Comparison of ENCODE assay signal across 8 cellular contexts in genomic region chr17:68198931-68199836, GRCh38. TPM values are rescaled to one million over a fixed set of nuclear protein-coding genes. Genes with fewer than 3 reads are reported as not detected.
DNase-seq lines count a peak whose midpoint lies in the region; ATAC-seq, FAIRE-seq and TF ChIP-seq lines count a peak whose summit lies in the region.

No MANE protein-coding gene starts in this region.

- H3K4me1 Mint-ChIP-seq in CD4-positive, alpha-beta T cell (ENCODE audit: low read depth), result peaks cover 40% of the 10 kb centered on the region
- H3K4me1 Mint-ChIP-seq in activated naive CD4-positive, alpha-beta T cell treated with anti-CD3 and anti-CD28 coated beads, Interleukin-2, amount 10 ng/mL, durations not matched to agents 7 days and 5 days, result peaks cover 44% of the 10 kb centered on the region

- H3K27me3 Mint-ChIP-seq in CD4-positive, alpha-beta T cell, result peaks cover 41% of the 10 kb centered on the region
- H3K27me3 Mint-ChIP-seq in activated naive CD4-positive, alpha-beta T cell treated with anti-CD3 and anti-CD28 coated beads, Interleukin-2, amount 10 ng/mL, durations not matched to agents 7 days and 5 days, result peaks cover 95% of the 10 kb centered on the region

- peaks cover 31% of the 10 kb centered on the region for H3K4me1 ChIP-seq in KMS-11 (ENCODE audit: low read depth, poor library complexity, severe bottlenecking)
- H3K4me1 ChIP-seq in HepG2 (ENCODE audit: insufficient read depth, low read length), result peaks cover 29% of the 10 kb centered on the region
- peaks cover 57% of the 10 kb centered on the region for H3K4me1 ChIP-seq in vagina

- TF ChIP-seq RAD21 in HepG2 (CRISPR knock-in tag; IDR thresholded peaks at IDR 0.05), result no peak

- TF ChIP-seq CTCF in CD4-positive, alpha-beta T cell (IDR thresholded peaks at IDR 0.05), result no peak
- TF ChIP-seq CTCF in KMS-11 (conservative IDR thresholded peaks at IDR 0.05; ENCODE audit: low read depth, low read length) (no peak), HepG2 (CRISPR knock-in tag; IDR thresholded peaks at IDR 0.05) (no peak; the same call in 1 of the 2 replicates), vagina (IDR thresholded peaks at IDR 0.05) (no peak)

- WGBS in HepG2 (ENCODE audit: low lambda C conversion rate), result 4% methylated on average over 47 of the region's 101 CpGs

- no peaks in the 10 kb centered on the region for H3K36me3 Mint-ChIP-seq in CD4-positive, alpha-beta T cell (ENCODE audit: low read depth)
- H3K36me3 Mint-ChIP-seq in activated naive CD4-positive, alpha-beta T cell treated with anti-CD3 and anti-CD28 coated beads, Interleukin-2, amount 10 ng/mL, durations not matched to agents 7 days and 5 days, result peaks cover 1% of the 10 kb centered on the region

- no TSS peak for BruUV-seq in HepG2 (replicated peaks; lab: Mats Ljungman, UMichigan)

- peak; percentile 48 for ATAC-seq in CD4-positive, alpha-beta T cell (ENCODE audit: poor library complexity)
- ATAC-seq in HepG2, result peak; percentile 56

- FAIRE-seq in HepG2 (lab: Jason Lieb, UNC), result no peak

- DNase-seq in CD4-positive, alpha-beta T cell, result peak in 3 of 10 experiments; percentile 23 to 49 (median 37)
- DNase-seq in activated naive CD4-positive, alpha-beta T cell treated with anti-CD3 and anti-CD28 coated beads, Interleukin-2, amount 10 ng/mL, durations not matched to agents 7 days and 5 days, result peak; percentile 63
- no peak for DNase-seq in HepG2 (ENCODE audit: low spot score)
- peak in 1 of 2 donors; percentile 67 for DNase-seq in vagina (ENCODE audit: extremely low spot score in 2 of 2)
- no peak for DNase-seq in AML-193 (lab: John Stamatoyannopoulos, UW)
- DNase-seq in NCI-H1092 (lab: John Stamatoyannopoulos, UW), result no peak
- no peak for DNase-seq in NOMO-1 treated with dmso at 0.1 percent for 144 hours (lab: John Stamatoyannopoulos, UW; ENCODE audit: unreplicated experiment)

- H3K9me3 Mint-ChIP-seq in CD4-positive, alpha-beta T cell, result no peaks in the 10 kb centered on the region
- no peaks in the 10 kb centered on the region for H3K9me3 Mint-ChIP-seq in activated naive CD4-positive, alpha-beta T cell treated with anti-CD3 and anti-CD28 coated beads, Interleukin-2, amount 10 ng/mL, durations not matched to agents 7 days and 5 days

- POLR2A ChIA-PET in CD4-positive, alpha-beta T cell (lab: Charles Lee), result interaction anchor here (1.1 to 7.8 kb wide), 6 partner anchors 16 to 259 kb away, joined by 3 to 119 read pairs (median 6); partner anchors contain the start of genes AMZ2 and WIPI1
- POLR2A ChIA-PET in HepG2 (lab: Yijun Ruan, JAX), result interaction anchor here (0.6 to 1.5 kb wide), 2 partner anchors 19 to 170 kb away, joined by 3 to 5 read pairs; no protein-coding TSS in a partner anchor

- peaks cover 19% of the 10 kb centered on the region for H3K27me3 ChIP-seq in CD4-positive, alpha-beta T cell (ENCODE audit: control insufficient read depth, insufficient read depth, low read length)
- H3K27me3 ChIP-seq in KMS-11 (ENCODE audit: insufficient read depth, low read depth) (peaks cover 31% of the 10 kb centered on the region), HepG2 (ENCODE audit: control insufficient read depth in 1 of 2, insufficient read depth in 2 of 2, low read length in 2 of 2) (peaks cover 24 to 74% of the 10 kb centered on the region in 2 experiments), vagina (peaks cover 16% of the 10 kb centered on the region)

- TF ChIP-seq POLR2A in HepG2 (IDR thresholded peaks at IDR 0.05; ENCODE audit: insufficient read depth in 1 of 2, low read depth in 2 of 2, low read length in 2 of 2) (no peak), vagina (IDR thresholded peaks at IDR 0.05) (no peak)

- intact Hi-C loops in CD4-positive, alpha-beta T cell (cut with DNase I, micrococcal nuclease), result no loop called here
- intact Hi-C loops in HepG2 (cut with micrococcal nuclease; ENCODE audit: unreplicated experiment), result no loop called here
- intact Hi-C loops in vagina (cut with DNase I), result no loop called here

- H3K36me3 ChIP-seq in KMS-11 (ENCODE audit: insufficient read depth) (no peaks in the 10 kb centered on the region), HepG2 (replicated peaks in 1 of 2; ENCODE audit: control insufficient read depth in 1 of 2, insufficient read depth in 2 of 2, low read length in 2 of 2) (no peaks in the 10 kb centered on the region), vagina (no peaks in the 10 kb centered on the region)

- H3K4me3 ChIP-seq in KMS-11 (IDR thresholded peaks at IDR 0.05; ENCODE audit: insufficient read depth, low read depth, low read length), result no peak overlapping the region
- H3K4me3 ChIP-seq in HepG2 (replicated peaks in 1 of 3; ENCODE audit: insufficient read depth in 1 of 3, low read depth in 2 of 3, low read length in 3 of 3), result peak overlapping the region; percentile 18 to 62 (median 36); a peak in 5 of 6 replicates
- H3K4me3 ChIP-seq in vagina, result peak overlapping the region; percentile 34 to 38

- H3K9ac ChIP-seq in KMS-11 (no peak overlapping the region), HepG2 (ENCODE audit: insufficient read depth, low read depth, low read length) (no peak overlapping the region)

- H3K27ac ChIP-seq in CD4-positive, alpha-beta T cell (ENCODE audit: low read depth, low read length), result no peak overlapping the region
- H3K27ac ChIP-seq in KMS-11, result no peak overlapping the region
- no peak overlapping the region for H3K27ac ChIP-seq in HepG2 (ENCODE audit: extremely low read length, insufficient read depth, low read length)
- no peak overlapping the region for H3K27ac ChIP-seq in vagina

- H3K9me3 ChIP-seq in CD4-positive, alpha-beta T cell (ENCODE audit: control insufficient read depth, low read length), result no peaks in the 10 kb centered on the region
- H3K9me3 ChIP-seq in HepG2 (ENCODE audit: low read length), result no peaks in the 10 kb centered on the region
- no peaks in the 10 kb centered on the region for H3K9me3 ChIP-seq in vagina

- H4K20me1 ChIP-seq in KMS-11 (ENCODE audit: insufficient read depth), result no peaks in the 10 kb centered on the region
- no peaks in the 10 kb centered on the region; the same call in 1 of the 2 replicates for H4K20me1 ChIP-seq in HepG2 (ENCODE audit: insufficient read depth, low read length)

- TF ChIP-seq EP300 in HepG2 (IDR thresholded peaks at IDR 0.05; ENCODE audit: low read depth in 2 of 2, low read length in 2 of 2) (no peak), HepG2 (CRISPR knock-in tag; IDR thresholded peaks at IDR 0.05; ENCODE audit: borderline replicate concordance) (no peak)

- in situ Hi-C loops in HepG2 (cut with HindIII; ENCODE audit: extremely low pct_ligation_motif_present, low pct_unique_long_range_greater_than_20kb), result no loop called here

- H3K27ac Mint-ChIP-seq in CD4-positive, alpha-beta T cell, result peak overlapping the region; percentile 67
- H3K27ac Mint-ChIP-seq in activated naive CD4-positive, alpha-beta T cell treated with anti-CD3 and anti-CD28 coated beads, Interleukin-2, amount 10 ng/mL, durations not matched to agents 7 days and 5 days, result no peak overlapping the region

- H2AFZ ChIP-seq in KMS-11 (ENCODE audit: low read depth) (peak overlapping the region; percentile 94; the same call in 1 of the 2 replicates), HepG2 (ENCODE audit: low read length) (no peak overlapping the region)

- CTCF ChIA-PET in CD4-positive, alpha-beta T cell (lab: Charles Lee), result interaction anchor here (1.0 to 3.8 kb wide), 5 partner anchors 16 to 237 kb away, joined by 3 to 58 read pairs (median 16); no protein-coding TSS in a partner anchor
- CTCF ChIA-PET in activated naive CD4-positive, alpha-beta T cell treated with anti-CD3 and anti-CD28 coated beads, Interleukin-2, amount 10 ng/mL, durations not matched to agents 7 days and 5 days (lab: Charles Lee), result interaction anchor here (1.4 to 8.3 kb wide), 8 partner anchors 16 to 268 kb away, joined by 3 to 104 read pairs (median 9); partner anchors contain the start of gene AMZ2
- CTCF ChIA-PET in HepG2 (lab: Yijun Ruan, JAX; ENCODE audit: low intra/inter-chr PET ratio, low total read pairs), result interaction anchor here (2.5 kb wide), 1 partner anchor 26 kb away, joined by 22 read pairs; no protein-coding TSS in a partner anchor

- peak overlapping the region; percentile 87 for H3K4me3 Mint-ChIP-seq in CD4-positive, alpha-beta T cell
- peak overlapping the region; percentile 74 for H3K4me3 Mint-ChIP-seq in activated naive CD4-positive, alpha-beta T cell treated with anti-CD3 and anti-CD28 coated beads, Interleukin-2, amount 10 ng/mL, durations not matched to agents 7 days and 5 days

- peak overlapping the region; percentile 66 for H3K4me2 ChIP-seq in KMS-11
- peak overlapping the region; percentile 73 for H3K4me2 ChIP-seq in HepG2 (ENCODE audit: low read depth, low read length)

- H3K79me2 ChIP-seq in KMS-11 (ENCODE audit: insufficient read depth, low read depth) (no peaks in the 10 kb centered on the region), HepG2 (ENCODE audit: insufficient read depth, low read length) (no peaks in the 10 kb centered on the region)

TF ChIP-seq in HepG2, 621 proteins besides CTCF, POLR2A, EP300 and RAD21 (continues in another document):
- no peak for TF ChIP-seq NCOA2 (CRISPR knock-in tag; IDR thresholded peaks at IDR 0.05)
- TF ChIP-seq TARDBP (CRISPR knock-in tag; IDR thresholded peaks at IDR 0.05), result no peak
- 0 out of 2 replicates have a peak, but pooled peaks have one; percentile 23 for TF ChIP-seq ZNF138 (CRISPR knock-in tag; IDR thresholded peaks at IDR 0.05; ENCODE audit: low read depth)

RNA-seq across cellular contexts. Expression of gene AMZ2, which starts 48.7 kb away (rescaled TPM):
- total RNA-seq in CD4-positive, alpha-beta T cell, result 10 to 100 TPM; 63.0 to 64.9 TPM
- total RNA-seq in HepG2 (2016; rRNA removed; fragmentation: Illumina TruSeq; extraction: Trizol), result 86.9 and 99.9 TPM in 2 replicates
- total RNA-seq in HepG2 (2016; cell fraction: cytosol; rRNA removed; fragmentation: Illumina TruSeq; extraction: Trizol; ENCODE audit: low read depth), result 152 and 160 TPM in 2 replicates
- 81.8 and 92.5 TPM in 2 replicates for total RNA-seq in HepG2 (2016; cell fraction: insoluble cytoplasmic fraction; rRNA removed; fragmentation: Illumina TruSeq; extraction: Trizol)
- total RNA-seq in HepG2 (2016; cell fraction: membrane; rRNA removed; fragmentation: Illumina TruSeq; extraction: Trizol), result 189 and 196 TPM in 2 replicates
- total RNA-seq in HepG2 (2016; cell fraction: nucleus; rRNA removed; fragmentation: Illumina TruSeq; extraction: Trizol), result 37.7 and 40.8 TPM in 2 replicates
- polyA plus RNA-seq in HepG2 (2011; rRNA removed), result 66.7 and 90.2 TPM in 2 replicates
- 51.3 and 62.4 TPM in 2 replicates for polyA plus RNA-seq in HepG2 (2011; cell fraction: cytosol; rRNA removed)
- 58.4 and 64.2 TPM in 2 replicates for polyA plus RNA-seq in HepG2 (2011; cell fraction: nucleus; rRNA removed)
- polyA plus RNA-seq in HepG2 (2012), result 53.5 and 72.8 TPM in 2 replicates
- 179 and 214 TPM in 2 replicates for polyA plus RNA-seq in HepG2 (2016; cell fraction: cytosol; fragmentation: Illumina TruSeq; extraction: Trizol; ENCODE audit: low read depth)
- 114 TPM in 2 replicates for polyA plus RNA-seq in HepG2 (2016; cell fraction: insoluble cytoplasmic fraction; fragmentation: Illumina TruSeq; extraction: Trizol; ENCODE audit: low read depth)
- polyA plus RNA-seq in HepG2 (2016; cell fraction: membrane; fragmentation: Illumina TruSeq; extraction: Trizol; ENCODE audit: low read depth), result 217 and 242 TPM in 2 replicates
- 90.4 and 92.9 TPM in 2 replicates for polyA plus RNA-seq in HepG2 (2016; cell fraction: nucleus; fragmentation: Illumina TruSeq; extraction: Trizol; ENCODE audit: insufficient read depth, low read depth)
- 28.1 and 28.3 TPM in 2 replicates for polyA minus RNA-seq in HepG2 (2011; rRNA and poly(A)+ RNA removed; ENCODE audit: low replicate concordance)
- 24.0 and 24.3 TPM in 2 replicates for polyA minus RNA-seq in HepG2 (2011; cell fraction: cytosol; rRNA and poly(A)+ RNA removed)
- polyA minus RNA-seq in HepG2 (2011; cell fraction: nucleus; rRNA and poly(A)+ RNA removed), result 21.6 and 25.6 TPM in 2 replicates
- 39.8 TPM for total RNA-seq in vagina
